22 cellular contexts compared by ENCODE assay signal in the genomic region with DNA sequence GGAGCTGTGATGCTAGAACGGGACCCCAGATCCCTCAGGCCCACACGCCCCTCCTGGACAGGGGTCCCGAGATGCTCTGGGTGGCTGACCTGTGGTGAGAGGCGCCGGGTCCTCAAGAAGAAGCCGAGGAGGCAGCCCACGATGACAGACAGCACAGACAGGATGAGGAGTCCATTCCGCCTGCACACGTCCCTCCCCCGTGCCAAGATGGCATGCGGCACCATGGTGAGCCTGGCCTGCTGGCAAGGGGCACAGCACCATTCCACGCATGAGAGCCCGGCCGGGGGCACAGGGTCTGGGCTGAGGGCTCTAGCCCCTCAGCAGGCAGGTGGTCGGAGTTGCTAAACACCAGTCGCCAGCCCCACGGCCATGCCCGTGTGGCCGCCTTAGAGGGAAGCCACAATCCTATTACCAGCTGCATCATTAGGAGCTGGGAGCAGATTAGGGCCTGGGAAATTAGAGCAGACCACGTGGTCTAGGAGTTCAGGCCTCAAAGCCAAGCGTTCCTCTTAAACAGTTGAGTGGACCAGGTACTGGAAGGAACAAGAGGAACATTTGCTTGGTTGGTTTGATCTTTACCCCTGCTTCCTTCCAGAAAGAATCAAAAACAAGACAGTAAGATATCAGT. TPM values are rescaled to one million over a fixed set of nuclear protein-coding genes. Genes with fewer than 3 reads are reported as not detected.
DNase-seq lines count a peak whose midpoint lies in the region; ATAC-seq, FAIRE-seq and TF ChIP-seq lines count a peak whose summit lies in the region.
"Had no signal": no experiment of that assay in that cellular context is flagged by ENCODE, and none has a peak within 500 bp of the region (broad histone marks: within the 10 kb centered on the region; RNA-seq: fewer than 3 reads in every experiment).

A gene (minus strand): TSS at position 413 of the 628 bp plus-strand sequence. CDS start 189 bp downstream, at position 224.

- no peak for ATAC-seq in GM23338
- no peak for ATAC-seq in GM18505 (IDR thresholded peaks at IDR 0.05; ENCODE audit: unreplicated experiment)
- ATAC-seq in GM18867 (IDR thresholded peaks at IDR 0.05; ENCODE audit: unreplicated experiment) = no peak

- H3K4me2 ChIP-seq in GM23338 (no peak within 1 kb of the TSS), astrocyte (ENCODE audit: low read length) (no peak within 1 kb of the TSS), mesenchymal stem cell (ENCODE audit: low read length, poor library complexity, severe bottlenecking) (no peak within 1 kb of the TSS)
- H3K4me2 ChIP-seq: KMS-11 had no signal

- H2BK12ac ChIP-seq in mesenchymal stem cell (ENCODE audit: low read length in 2 of 2) = peak within 1 kb of the TSS; percentile 84 to 87

- no peaks in the 10 kb centered on the region for H3K9me2 ChIP-seq in GM23338 (ENCODE audit: insufficient read depth)

- H3K4me1 Mint-ChIP-seq in GM23338 = peaks cover 6% of the 10 kb centered on the region; the same call in 2 of the 3 replicates
- H3K4me1 Mint-ChIP-seq in astrocyte (ENCODE audit: low read depth, unreplicated experiment) = peaks cover 20% of the 10 kb centered on the region

- H3K27me3 ChIP-seq in GM23338 (ENCODE audit: insufficient read depth) (no peaks in the 10 kb centered on the region), astrocyte (ENCODE audit: insufficient read depth, low read length) (no peaks in the 10 kb centered on the region), mesenchymal stem cell (ENCODE audit: control insufficient read depth in 1 of 2, insufficient read depth in 1 of 2, low read length in 2 of 2) (no peaks in the 10 kb centered on the region)

- H4K8ac ChIP-seq in mesenchymal stem cell (ENCODE audit: low read length) = peak within 1 kb of the TSS; percentile 82

- H2AFZ ChIP-seq in GM23338 = peak within 1 kb of the TSS; percentile 28; the same call in 1 of the 2 replicates
- no peak within 1 kb of the TSS for H2AFZ ChIP-seq in astrocyte (ENCODE audit: low read depth, low read length)
- H2AFZ ChIP-seq in mesenchymal stem cell (ENCODE audit: low read depth, low read length) = no peak within 1 kb of the TSS

- H4K91ac ChIP-seq in mesenchymal stem cell (ENCODE audit: low read length) = peak within 1 kb of the TSS; percentile 84

- WGBS in mesenchymal stem cell = 97% methylated on average over 21 of the region's 21 CpGs

- H3K27ac Mint-ChIP-seq in GM23338 (no peak within 1 kb of the TSS), astrocyte (ENCODE audit: unreplicated experiment) (peak within 1 kb of the TSS; percentile 48)

- H3K23ac ChIP-seq in mesenchymal stem cell (ENCODE audit: low read length in 2 of 2) = no peak within 1 kb of the TSS

- peak within 1 kb of the TSS in 1 of 2 experiments; percentile 24 for H3K4ac ChIP-seq in mesenchymal stem cell (ENCODE audit: low read depth in 1 of 2, low read length in 2 of 2)

- H3K4me1 ChIP-seq in GM23338 (ENCODE audit: insufficient read depth) (no peaks in the 10 kb centered on the region), astrocyte (ENCODE audit: insufficient read depth, low read length) (peaks cover 21% of the 10 kb centered on the region), mesenchymal stem cell (ENCODE audit: control insufficient read depth, insufficient read depth, low read depth, low read length) (peaks cover 25% of the 10 kb centered on the region)

- no peaks in the 10 kb centered on the region for H3K79me1 ChIP-seq in mesenchymal stem cell (replicated peaks; ENCODE audit: low read length, poor library complexity, severe bottlenecking)

- no peak within 1 kb of the TSS for H3K4me3 ChIP-seq in GM23338
- no peak within 1 kb of the TSS for H3K4me3 ChIP-seq in astrocyte (ENCODE audit: insufficient read depth, low read depth, low read length)
- H3K4me3 ChIP-seq in mesenchymal stem cell (ENCODE audit: insufficient read depth in 1 of 2, low read depth in 1 of 2, low read length in 2 of 2) = no peak within 1 kb of the TSS

- H3K36me3 Mint-ChIP-seq in GM23338 (ENCODE audit: low read depth) (peaks cover 7% of the 10 kb centered on the region), astrocyte (ENCODE audit: low read depth, unreplicated experiment) (no peaks in the 10 kb centered on the region)

- H3K9me3 ChIP-seq in astrocyte (ENCODE audit: insufficient read depth, low read depth, low read length) (no peaks in the 10 kb centered on the region), mesenchymal stem cell (ENCODE audit: control insufficient read depth, low read length) (peaks cover 9% of the 10 kb centered on the region)

- FAIRE-seq in astrocyte (lab: Jason Lieb, UNC) = no peak
- FAIRE-seq: G401.6, GM12892 had no signal

- peak within 1 kb of the TSS; percentile 57 for H2BK120ac ChIP-seq in mesenchymal stem cell (ENCODE audit: low read depth, low read length)

- DNase-seq in GM23338 (ENCODE audit: low spot score) = no peak
- no peak for DNase-seq in astrocyte (ENCODE audit: low read depth)
- no peak for DNase-seq in mesenchymal stem cell
- peak; percentile 51 for DNase-seq in retina
- no peak for DNase-seq in SIG-M5 (lab: John Stamatoyannopoulos, UW)
- DNase-seq in NAMALWA (ENCODE audit: low spot score) = no peak
- DNase-seq: AML-193, DMS79 treated with DMSO at 0.1 percent for 48 hours, GOT3, NCI-H1105, NCI-H1930, NCI-H2171 treated with DMSO at 0.1 percent for 48 hours, NCI-H510A had no signal

- H2BK15ac ChIP-seq in mesenchymal stem cell (ENCODE audit: low read depth, poor library complexity, severe bottlenecking) = peak within 1 kb of the TSS; percentile 75

- H3K79me2 ChIP-seq in GM23338 (replicated peaks; ENCODE audit: insufficient read depth) (no peaks in the 10 kb centered on the region), astrocyte (ENCODE audit: insufficient read depth, low read length) (no peaks in the 10 kb centered on the region)

- no peak within 1 kb of the TSS for H3K4me3 Mint-ChIP-seq in GM23338
- H3K4me3 Mint-ChIP-seq in astrocyte (ENCODE audit: unreplicated experiment) = no peak within 1 kb of the TSS

- peak within 1 kb of the TSS; percentile 100 for H2AK5ac ChIP-seq in mesenchymal stem cell (ENCODE audit: low read length, severe bottlenecking)

- H3K9ac ChIP-seq in astrocyte (ENCODE audit: low read length) (no peak within 1 kb of the TSS), mesenchymal stem cell (ENCODE audit: low read length) (no peak within 1 kb of the TSS)
- H3K9ac ChIP-seq: KMS-11 had no signal

- no peaks in the 10 kb centered on the region for H3K36me3 ChIP-seq in GM23338 (ENCODE audit: insufficient read depth)
- H3K36me3 ChIP-seq in astrocyte (ENCODE audit: insufficient read depth, low read length) = no peaks in the 10 kb centered on the region
- H3K36me3 ChIP-seq in mesenchymal stem cell (ENCODE audit: control insufficient read depth in 1 of 2, insufficient read depth in 2 of 2, low read depth in 1 of 2, low read length in 2 of 2) = no peaks in the 10 kb centered on the region

- no peak within 1 kb of the TSS for H3K27ac ChIP-seq in GM23338 (ENCODE audit: low read depth)
- H3K27ac ChIP-seq in astrocyte (ENCODE audit: low read depth, low read length) = no peak within 1 kb of the TSS
- no peak within 1 kb of the TSS for H3K27ac ChIP-seq in mesenchymal stem cell (ENCODE audit: low read length, poor library complexity, severe bottlenecking)
- H3K27ac ChIP-seq: KMS-11 had no signal

- no peak for TF ChIP-seq CTCF in GM23338 (conservative IDR thresholded peaks at IDR 0.05; ENCODE audit: low read depth in 2 of 2)
- no peak for TF ChIP-seq CTCF in astrocyte (IDR thresholded peaks at IDR 0.05; ENCODE audit: insufficient read depth, low read depth, low read length)

- no peak within 1 kb of the TSS for H2BK5ac ChIP-seq in mesenchymal stem cell (ENCODE audit: low read depth, low read length, poor library complexity, severe bottlenecking)

- no peaks in the 10 kb centered on the region for H3F3A ChIP-seq in GM23338 (replicated peaks; ENCODE audit: low read depth)

- H3K27me3 Mint-ChIP-seq in GM23338 (ENCODE audit: insufficient read depth, low read depth, poor library complexity) (peaks cover 9% of the 10 kb centered on the region), astrocyte (ENCODE audit: low read depth, unreplicated experiment) (peaks cover 21% of the 10 kb centered on the region)

- H3K9me3 Mint-ChIP-seq in GM23338 (peaks cover 16% of the 10 kb centered on the region), astrocyte (ENCODE audit: unreplicated experiment) (peaks cover 4% of the 10 kb centered on the region)

- peak within 1 kb of the TSS in 1 of 2 experiments; percentile 51 for H3K14ac ChIP-seq in mesenchymal stem cell (ENCODE audit: low read length in 2 of 2)

- H4K20me1 ChIP-seq in GM23338 (replicated peaks; ENCODE audit: insufficient read depth) (no peaks in the 10 kb centered on the region), astrocyte (ENCODE audit: insufficient read depth, low read length) (no peaks in the 10 kb centered on the region)

- no peak for TF ChIP-seq POLR2A in GM18505 (IDR thresholded peaks at IDR 0.05; ENCODE audit: borderline replicate concordance, extremely low read depth, insufficient read depth, insufficient read length)

- H3K18ac ChIP-seq in mesenchymal stem cell (ENCODE audit: low read depth in 1 of 2, low read length in 2 of 2) = peak within 1 kb of the TSS; percentile 75 to 77

RNA-seq across cellular contexts. Expression of the gene that starts here (rescaled TPM):
- total RNA-seq in GM23338 (2014; rRNA removed; shearing (Covaris generic)) = not detected in 2 replicates
- polyA plus RNA-seq in GM23338 (2016; fragmentation: Nextera tagmentation; extraction: Ambion mirVana) = not detected in 2 replicates
- not detected in 2 replicates for total RNA-seq in astrocyte
- 2.3 TPM for polyA plus RNA-seq in mesenchymal stem cell (2013, experiment 1 of 2)
- 2.2 TPM for polyA plus RNA-seq in mesenchymal stem cell (2013, experiment 2 of 2)
- total RNA-seq: A673, MCF 10A, OCI-LY7, RPMI7951 had no signal
